Comparison of ENCODE assay signal across 1 cellular context in the genomic region with DNA sequence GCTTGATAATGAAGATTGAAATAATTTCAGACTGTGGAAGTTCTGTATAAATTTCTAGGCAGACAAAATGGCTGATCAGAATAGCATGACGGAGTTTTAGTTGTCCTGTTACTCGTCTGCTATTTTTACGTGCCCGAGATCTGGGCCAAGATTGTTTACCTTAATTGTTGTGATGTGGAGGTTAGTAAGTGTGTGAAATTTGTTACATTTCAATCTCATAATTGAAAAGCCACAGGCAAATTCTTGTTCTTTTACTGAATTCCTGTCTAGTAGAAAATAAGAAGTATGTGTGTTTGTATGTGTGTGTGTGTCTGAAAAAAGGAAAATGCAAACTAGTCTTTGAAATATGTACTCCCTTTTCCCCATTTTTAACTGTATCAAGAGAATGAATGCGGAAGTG.
TF ChIP-seq lines count a peak whose summit lies in the region.

No MANE protein-coding gene starts in this region.

TF ChIP-seq in HepG2, 621 proteins besides CTCF, POLR2A, EP300 and RAD21 (continued from another document):
- TF ChIP-seq, protein P1, sequence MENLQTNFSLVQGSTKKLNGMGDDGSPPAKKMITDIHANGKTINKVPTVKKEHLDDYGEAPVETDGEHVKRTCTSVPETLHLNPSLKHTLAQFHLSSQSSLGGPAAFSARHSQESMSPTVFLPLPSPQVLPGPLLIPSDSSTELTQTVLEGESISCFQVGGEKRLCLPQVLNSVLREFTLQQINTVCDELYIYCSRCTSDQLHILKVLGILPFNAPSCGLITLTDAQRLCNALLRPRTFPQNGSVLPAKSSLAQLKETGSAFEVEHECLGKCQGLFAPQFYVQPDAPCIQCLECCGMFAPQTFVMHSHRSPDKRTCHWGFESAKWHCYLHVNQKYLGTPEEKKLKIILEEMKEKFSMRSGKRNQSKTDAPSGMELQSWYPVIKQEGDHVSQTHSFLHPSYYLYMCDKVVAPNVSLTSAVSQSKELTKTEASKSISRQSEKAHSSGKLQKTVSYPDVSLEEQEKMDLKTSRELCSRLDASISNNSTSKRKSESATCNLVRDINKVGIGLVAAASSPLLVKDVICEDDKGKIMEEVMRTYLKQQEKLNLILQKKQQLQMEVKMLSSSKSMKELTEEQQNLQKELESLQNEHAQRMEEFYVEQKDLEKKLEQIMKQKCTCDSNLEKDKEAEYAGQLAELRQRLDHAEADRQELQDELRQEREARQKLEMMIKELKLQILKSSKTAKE (CRISPR knock-in tag; IDR thresholded peaks at IDR 0.05; ENCODE audit: borderline replicate concordance): no peak
- TF ChIP-seq, protein P2, sequence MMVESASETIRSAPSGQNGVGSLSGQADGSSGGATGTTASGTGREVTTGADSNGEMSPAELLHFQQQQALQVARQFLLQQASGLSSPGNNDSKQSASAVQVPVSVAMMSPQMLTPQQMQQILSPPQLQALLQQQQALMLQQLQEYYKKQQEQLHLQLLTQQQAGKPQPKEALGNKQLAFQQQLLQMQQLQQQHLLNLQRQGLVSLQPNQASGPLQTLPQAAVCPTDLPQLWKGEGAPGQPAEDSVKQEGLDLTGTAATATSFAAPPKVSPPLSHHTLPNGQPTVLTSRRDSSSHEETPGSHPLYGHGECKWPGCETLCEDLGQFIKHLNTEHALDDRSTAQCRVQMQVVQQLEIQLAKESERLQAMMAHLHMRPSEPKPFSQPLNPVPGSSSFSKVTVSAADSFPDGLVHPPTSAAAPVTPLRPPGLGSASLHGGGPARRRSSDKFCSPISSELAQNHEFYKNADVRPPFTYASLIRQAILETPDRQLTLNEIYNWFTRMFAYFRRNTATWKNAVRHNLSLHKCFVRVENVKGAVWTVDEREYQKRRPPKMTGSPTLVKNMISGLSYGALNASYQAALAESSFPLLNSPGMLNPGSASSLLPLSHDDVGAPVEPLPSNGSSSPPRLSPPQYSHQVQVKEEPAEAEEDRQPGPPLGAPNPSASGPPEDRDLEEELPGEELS (CRISPR knock-in tag; IDR thresholded peaks at IDR 0.05): no peak
- TF ChIP-seq DR1 (CRISPR knock-in tag; IDR thresholded peaks at IDR 0.05) (no peak), ZNF225 (CRISPR knock-in tag; IDR thresholded peaks at IDR 0.05) (no peak)
